Comparison of ENCODE assay signal across 13 cellular contexts in genomic region chr1:190504539-190504938, GRCh38. TPM values are rescaled to one million over a fixed set of nuclear protein-coding genes. Genes with fewer than 3 reads are reported as not detected.
"Had no signal": no experiment of that assay in that cellular context is flagged by ENCODE, and none has a peak within 500 bp of the region (broad histone marks: within the 10 kb centered on the region; RNA-seq: fewer than 3 reads in every experiment).

No MANE protein-coding gene starts in this region.

RNA-seq across cellular contexts. Expression of gene BRINP3, which starts 26.9 kb away (rescaled TPM):
- total RNA-seq: activated B cell treated with CpG ODN at 0.5 μM for 24 hours; activated CD4-positive, alpha-beta memory T cell treated with anti-CD3 and anti-CD28 coated beads for 36 hours; activated CD4-positive, alpha-beta memory T cell treated with anti-CD3 and anti-CD28 coated beads, Interleukin-2, amount 10 ng/mL, durations not matched to agents 7 days and 5 days; activated CD4-positive, alpha-beta T cell treated with anti-CD3 and anti-CD28 coated beads for 36 hours; activated CD4-positive, alpha-beta T cell treated with anti-CD3 and anti-CD28 coated beads, Interleukin-2, amount 10 ng/mL, durations not matched to agents 24 days and 14 days; activated CD4-positive, alpha-beta T cell treated with anti-CD3 and anti-CD28 coated beads, Interleukin-2, amount 10 ng/mL, durations not matched to agents 7 days and 5 days; activated CD8-positive, alpha-beta memory T cell treated with anti-CD3 and anti-CD28 coated beads for 36 hours; activated CD8-positive, alpha-beta memory T cell treated with anti-CD3 and anti-CD28 coated beads, Interleukin-2, amount 10 ng/mL, durations not matched to agents 7 days and 5 days; activated CD8-positive, alpha-beta T cell treated with anti-CD3 and anti-CD28 coated beads for 36 hours; activated CD8-positive, alpha-beta T cell treated with anti-CD3 and anti-CD28 coated beads, Interleukin-2, amount 10 ng/mL, durations not matched to agents 7 days and 5 days; T-helper 1 cell treated with Interleukin-12 subunit alpha and Interleukin-12 subunit beta and Interleukin-4 antibody, amounts not matched to agents 30 ng/mL and 1 ng/mL, for 36 hours; T-helper 17 cell; T-helper 2 cell treated with Interferon-gamma antibody and Interleukin-4, amounts not matched to agents 100 ng/mL and 5 ng/mL, for 36 hours had no signal
